In the genomic region with DNA sequence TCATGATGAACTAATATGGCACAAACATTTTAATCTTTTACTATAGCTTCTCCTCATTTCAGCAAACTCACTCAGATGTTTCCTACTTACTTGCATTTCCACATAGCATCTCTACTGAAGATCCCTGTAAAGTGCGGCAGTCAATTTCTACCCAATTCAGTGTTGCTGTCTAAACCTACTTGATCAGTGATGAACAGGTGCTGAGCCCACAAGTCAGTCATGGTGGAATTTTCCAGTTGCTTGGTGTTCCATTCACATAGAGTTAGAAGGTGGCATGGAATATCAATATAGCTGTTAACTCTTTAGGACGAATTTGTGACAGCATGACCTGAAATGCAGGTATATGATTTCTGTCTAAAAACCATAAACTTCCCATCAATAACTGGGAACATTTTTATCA, we compare ENCODE assay signal across 22 cellular contexts.
"Had no signal": no experiment of that assay in that cellular context is flagged by ENCODE, and none has a peak within 500 bp of the region (broad histone marks: within the 10 kb centered on the region; RNA-seq: fewer than 3 reads in every experiment).

No MANE protein-coding gene starts in this region.

- H3K27ac ChIP-seq: colonic mucosa, epithelial cell of prostate, esophagus squamous epithelium, gastrocnemius medialis, heart right ventricle, left lung, lower lobe of right lung had no signal

- DNase-seq: colonic mucosa; cortex of kidney; effector CD4-positive, alpha-beta T cell; effector memory CD8-positive, alpha-beta T cell; endodermal cell; erythroblast; esophagus squamous epithelium; foreskin fibroblast; foreskin melanocyte; gastrocnemius medialis; glutamatergic neuron; head of caudate nucleus; heart right ventricle; hippocampal formation; left cardiac atrium; left lung; left ventricle myocardium superior; lower lobe of right lung; mesenchymal stem cell; mucosa of descending colon had no signal

- H3K4me1 ChIP-seq: colonic mucosa, esophagus squamous epithelium, left lung, lower lobe of right lung had no signal

- H3K27me3 ChIP-seq: colonic mucosa, esophagus squamous epithelium, gastrocnemius medialis, heart right ventricle, left lung had no signal

- ATAC-seq: effector memory CD8-positive, alpha-beta T cell; esophagus mucosa; gastrocnemius medialis; heart right ventricle; left cardiac atrium; left lung; left ventricle myocardium superior; lower lobe of right lung; mucosa of descending colon had no signal

- H3K9me3 ChIP-seq: colonic mucosa, esophagus squamous epithelium, gastrocnemius medialis, heart right ventricle, left lung, lower lobe of right lung, mucosa of descending colon had no signal

- H3K4me3 ChIP-seq: colonic mucosa, esophagus squamous epithelium, gastrocnemius medialis, heart right ventricle, left lung, lower lobe of right lung, mucosa of descending colon had no signal

- H3K36me3 ChIP-seq: colonic mucosa had no signal
